ENCODE assay signal across 36 cellular contexts in the genomic region with DNA sequence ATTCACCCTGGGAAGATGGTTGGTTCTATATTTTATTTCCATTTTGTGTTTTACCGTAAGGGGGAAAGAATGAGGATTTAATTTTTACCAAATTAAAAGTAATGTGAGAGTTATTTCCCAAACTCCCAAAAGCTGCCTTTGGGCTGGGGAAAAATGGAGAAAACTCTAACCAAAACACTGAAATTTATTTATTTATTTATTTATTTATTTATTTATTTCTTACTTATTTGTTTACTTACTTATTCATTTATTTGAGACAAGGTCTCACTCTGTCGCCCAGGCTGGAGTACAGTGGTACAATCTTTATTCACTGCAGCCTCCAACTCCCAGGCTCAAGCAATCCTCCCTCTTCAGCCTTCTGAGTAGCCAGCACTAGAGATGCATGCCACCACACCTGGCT.
"Had no signal": no experiment of that assay in that cellular context is flagged by ENCODE, and none has a peak within 500 bp of the region (broad histone marks: within the 10 kb centered on the region; RNA-seq: fewer than 3 reads in every experiment).

No MANE protein-coding gene starts in this region.

- FAIRE-seq: bronchial epithelial cell had no signal

- H3K4me1 Mint-ChIP-seq: activated CD4-positive, alpha-beta memory T cell treated with anti-CD3 and anti-CD28 coated beads, Interleukin-2, amount 10 ng/mL, durations not matched to agents 7 days and 5 days; activated CD4-positive, alpha-beta T cell treated with anti-CD3 and anti-CD28 coated beads, Interleukin-2, amount 10 ng/mL, durations not matched to agents 7 days and 5 days; activated CD8-positive, alpha-beta memory T cell treated with anti-CD3 and anti-CD28 coated beads, Interleukin-2, amount 10 ng/mL, durations not matched to agents 7 days and 5 days; activated T-helper 17 cell treated with anti-CD3 and anti-CD28 coated beads, Interleukin-2, amount 50 U/mL, for 72 hours; central memory CD8-positive, alpha-beta T cell; T-cell had no signal

- H3K36me3 ChIP-seq: adrenal gland, ascending aorta, cardiac muscle cell, WERI-Rb-1 had no signal

- ATAC-seq: activated CD4-positive, alpha-beta T cell treated with anti-CD3 and anti-CD28 coated beads for 36 hours; activated CD4-positive, CD25-positive, alpha-beta regulatory T cell treated with anti-CD3 and anti-CD28 coated beads, Interleukin-2, amount 50 U/mL, for 24 hours; activated CD8-positive, alpha-beta memory T cell treated with anti-CD3 and anti-CD28 coated beads, Interleukin-2, amount 10 ng/mL, durations not matched to agents 7 days and 5 days; activated CD8-positive, alpha-beta T cell treated with anti-CD3 and anti-CD28 coated beads, Interleukin-2, amount 10 ng/mL, durations not matched to agents 7 days and 5 days; activated naive CD4-positive, alpha-beta T cell treated with anti-CD3 and anti-CD28 coated beads, Interleukin-2, amount 50 U/mL, for 72 hours; activated T-cell treated with anti-CD3 and anti-CD28 coated beads, Interleukin-2, amount 50 U/mL, for 72 hours; activated T-helper 17 cell treated with anti-CD3 and anti-CD28 coated beads, Interleukin-2, amount 50 U/mL, for 72 hours; T-cell; T-helper 17 cell; WTC11 had no signal

- H3K4me3 ChIP-seq: adrenal gland, ascending aorta, cardiac muscle cell had no signal

- DNase-seq: activated CD4-positive, alpha-beta memory T cell treated with anti-CD3 and anti-CD28 coated beads, Interleukin-2, amount 10 ng/mL, durations not matched to agents 7 days and 5 days; activated CD4-positive, alpha-beta T cell treated with anti-CD3 and anti-CD28 coated beads for 1 hour; activated CD4-positive, alpha-beta T cell treated with anti-CD3 and anti-CD28 coated beads for 36 hours; activated CD4-positive, alpha-beta T cell treated with anti-CD3 and anti-CD28 coated beads for 48 hours; activated CD4-positive, alpha-beta T cell treated with anti-CD3 and anti-CD28 coated beads, Interleukin-2, amount 10 ng/mL, durations not matched to agents 7 days and 5 days; activated CD4-positive, alpha-beta T cell treated with anti-CD3 and anti-CD28 coated beads, Interleukin-2, amount 50 U/mL, for 48 hours; activated CD4-positive, CD25-positive, alpha-beta regulatory T cell; activated CD8-positive, alpha-beta memory T cell treated with anti-CD3 and anti-CD28 coated beads for 24 hours; activated CD8-positive, alpha-beta memory T cell treated with anti-CD3 and anti-CD28 coated beads, Interleukin-2, amount 10 ng/mL, durations not matched to agents 7 days and 5 days; activated CD8-positive, alpha-beta memory T cell treated with anti-CD3 and anti-CD28 coated beads, Interleukin-2, amount 50 U/mL, for 48 hours; activated CD8-positive, alpha-beta T cell treated with anti-CD3 and anti-CD28 coated beads, Interleukin-2, amount 10 ng/mL, durations not matched to agents 7 days and 5 days; activated effector memory CD4-positive, alpha-beta T cell treated with anti-CD3 and anti-CD28 coated beads, Interleukin-2, amount 50 U/mL, for 16 hours; activated gamma-delta T cell treated with Interleukin-2 at 50 U/mL for 16 hours; activated naive CD4-positive, alpha-beta T cell; activated naive CD4-positive, alpha-beta T cell treated with anti-CD3 and anti-CD28 coated beads for 36 hours; activated naive CD4-positive, alpha-beta T cell treated with anti-CD3 and anti-CD28 coated beads, Interleukin-2, amount 50 U/mL, for 16 hours; activated naive CD8-positive, alpha-beta T cell treated with anti-CD3 and anti-CD28 coated beads for 36 hours; activated T-cell treated with anti-CD3 and anti-CD28 coated beads, Interleukin-2, amount 50 U/mL, for 24 hours; activated T-cell treated with anti-CD3 and anti-CD28 coated beads, Interleukin-2, amount 50 U/mL, for 72 hours; adrenal gland; amniotic stem cell; cerebellar nuclear complex; T-cell; T-helper 17 cell; T1000; WERI-Rb-1 had no signal

- H3K9me3 Mint-ChIP-seq: activated CD4-positive, alpha-beta memory T cell treated with anti-CD3 and anti-CD28 coated beads, Interleukin-2, amount 10 ng/mL, durations not matched to agents 7 days and 5 days; activated CD4-positive, alpha-beta T cell treated with anti-CD3 and anti-CD28 coated beads, Interleukin-2, amount 10 ng/mL, durations not matched to agents 7 days and 5 days; activated naive CD4-positive, alpha-beta T cell treated with anti-CD3 and anti-CD28 coated beads for 36 hours; activated naive CD4-positive, alpha-beta T cell treated with anti-CD3 and anti-CD28 coated beads, Interleukin-2, amount 50 U/mL, for 72 hours; activated naive CD8-positive, alpha-beta T cell treated with anti-CD3 and anti-CD28 coated beads for 36 hours; activated T-cell treated with anti-CD3 and anti-CD28 coated beads, Interleukin-2, amount 50 U/mL, for 24 hours; activated T-cell treated with anti-CD3 and anti-CD28 coated beads, Interleukin-2, amount 50 U/mL, for 72 hours; activated T-helper 1 cell treated with anti-CD3 and anti-CD28 coated beads, Interleukin-12 subunit alpha, Interleukin-12 subunit beta, Interleukin-2, Interleukin-4 antibody, amounts not matched to agents 30 ng/mL and 10 ng/mL and 1 ng/mL, durations not matched to agents 14 hours and 24 hours and 36 hours; activated T-helper 17 cell treated with anti-CD3 and anti-CD28 coated beads, Interleukin-2, amount 50 U/mL, for 72 hours; central memory CD8-positive, alpha-beta T cell; T-cell had no signal

- H3K27me3 Mint-ChIP-seq: activated CD4-positive, alpha-beta T cell treated with anti-CD3 and anti-CD28 coated beads for 36 hours; activated naive CD8-positive, alpha-beta T cell treated with anti-CD3 and anti-CD28 coated beads for 36 hours; activated T-cell treated with anti-CD3 and anti-CD28 coated beads, Interleukin-2, amount 50 U/mL, for 24 hours; T-cell had no signal

- H3K9me3 ChIP-seq: adrenal gland, ascending aorta had no signal

- H3K27ac ChIP-seq: adrenal gland, ascending aorta, cardiac muscle cell, WERI-Rb-1 had no signal

- H3K36me3 Mint-ChIP-seq: activated CD8-positive, alpha-beta memory T cell treated with anti-CD3 and anti-CD28 coated beads, Interleukin-2, amount 10 ng/mL, durations not matched to agents 7 days and 5 days; activated naive CD4-positive, alpha-beta T cell treated with anti-CD3 and anti-CD28 coated beads, Interleukin-2, amount 50 U/mL, for 72 hours; activated naive CD8-positive, alpha-beta T cell treated with anti-CD3 and anti-CD28 coated beads for 36 hours; brain; T-cell; WTC11 had no signal

- H3K27me3 ChIP-seq: adrenal gland, ascending aorta, cardiac muscle cell had no signal

- H3K4me1 ChIP-seq: adrenal gland, ascending aorta had no signal

- H3K4me3 Mint-ChIP-seq: activated CD4-positive, alpha-beta memory T cell treated with anti-CD3 and anti-CD28 coated beads, Interleukin-2, amount 10 ng/mL, durations not matched to agents 7 days and 5 days; activated CD4-positive, alpha-beta T cell treated with anti-CD3 and anti-CD28 coated beads for 36 hours; activated CD4-positive, alpha-beta T cell treated with anti-CD3 and anti-CD28 coated beads, Interleukin-2, amount 10 ng/mL, durations not matched to agents 7 days and 5 days; activated CD8-positive, alpha-beta memory T cell treated with anti-CD3 and anti-CD28 coated beads, Interleukin-2, amount 10 ng/mL, durations not matched to agents 7 days and 5 days; activated CD8-positive, alpha-beta T cell treated with anti-CD3 and anti-CD28 coated beads, Interleukin-2, amount 10 ng/mL, durations not matched to agents 7 days and 5 days; activated naive CD4-positive, alpha-beta T cell treated with anti-CD3 and anti-CD28 coated beads for 36 hours; activated naive CD8-positive, alpha-beta T cell treated with anti-CD3 and anti-CD28 coated beads for 36 hours; activated T-cell treated with anti-CD3 and anti-CD28 coated beads, Interleukin-2, amount 50 U/mL, for 24 hours; activated T-cell treated with anti-CD3 and anti-CD28 coated beads, Interleukin-2, amount 50 U/mL, for 72 hours; activated T-helper 1 cell treated with anti-CD3 and anti-CD28 coated beads, Interleukin-12 subunit alpha, Interleukin-12 subunit beta, Interleukin-2, Interleukin-4 antibody, amounts not matched to agents 30 ng/mL and 10 ng/mL and 1 ng/mL, durations not matched to agents 14 hours and 24 hours and 36 hours; activated T-helper 17 cell treated with anti-CD3 and anti-CD28 coated beads, Interleukin-2, amount 50 U/mL, for 72 hours; central memory CD8-positive, alpha-beta T cell; T-cell; T-helper 17 cell; WTC11 had no signal
